ENCODE assay signal across 16 cellular contexts in the genomic region with DNA sequence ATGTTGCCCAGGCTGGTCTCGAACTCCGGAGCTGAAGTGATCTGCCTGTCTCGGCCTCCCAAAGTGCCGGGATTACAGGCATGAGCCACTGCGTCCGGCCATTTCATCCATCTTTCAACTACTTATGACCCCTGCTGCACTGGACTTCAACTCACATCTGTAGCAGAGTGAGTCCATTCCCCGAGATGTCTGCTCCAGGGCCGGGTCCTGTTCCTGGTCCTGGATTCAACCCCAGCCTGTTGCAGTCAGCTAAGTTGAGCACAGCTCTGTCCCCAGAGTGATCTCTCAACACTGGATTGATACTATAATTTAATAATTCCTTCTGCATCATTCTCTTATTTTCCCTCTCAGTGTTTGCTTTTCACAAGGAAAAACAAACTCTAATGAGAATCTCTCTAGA.
"Had no signal": no experiment of that assay in that cellular context is flagged by ENCODE, and none has a peak within 500 bp of the region (broad histone marks: within the 10 kb centered on the region; RNA-seq: fewer than 3 reads in every experiment).

No MANE protein-coding gene starts in this region.

- H3K27me3 ChIP-seq: heart left ventricle, stomach, transverse colon had no signal

- H3K9ac ChIP-seq: parathyroid adenoma had no signal

- H2AFZ ChIP-seq: parathyroid adenoma had no signal

- H3K4me3 ChIP-seq: coronary artery, heart left ventricle, lung, prostate gland, stomach, thoracic aorta, transverse colon had no signal

- H3K27ac ChIP-seq: coronary artery, parathyroid adenoma, prostate gland, stomach, thoracic aorta, transverse colon had no signal

- H3K79me2 ChIP-seq: parathyroid adenoma had no signal

- DNase-seq: effector CD8-positive, alpha-beta T cell; kidney glomerular epithelial cell; naive thymus-derived CD4-positive, alpha-beta T cell; nephron progenitor cell; small intestine; stimulated activated CD4-positive, alpha-beta T cell treated with anti-CD3 and anti-CD28 coated beads, Interleukin-12 subunit alpha, Interleukin-12 subunit beta, amount 100 ng/mL, for 4 hours; stimulated activated naive CD4-positive, alpha-beta T cell; stomach; transverse colon had no signal

- H3K36me3 ChIP-seq: heart left ventricle, prostate gland, stomach, thoracic aorta, transverse colon had no signal

- H3K9me3 ChIP-seq: prostate gland, thoracic aorta, transverse colon had no signal

- H3K4me1 ChIP-seq: prostate gland, stomach had no signal

- ATAC-seq: left lobe of liver; naive thymus-derived CD4-positive, alpha-beta T cell had no signal
